Comparison of ENCODE assay signal across 1 cellular context in genomic region chr12:53095596-53095895, GRCh38.
TF ChIP-seq lines count a peak whose summit lies in the region.

No MANE protein-coding gene starts in this region.

TF ChIP-seq in HepG2, 621 proteins besides CTCF, POLR2A, EP300 and RAD21:
- peak; percentile 30; the same call in 1 of the 2 replicates for TF ChIP-seq MNT (IDR thresholded peaks at IDR 0.05)
TF ChIP-seq in HepG2: peak in this region for 1; not testable (repeated sequence) for 620.
